ENCODE assay signal across 1 cellular context in genomic region chr7:104207731-104208420, GRCh38.
TF ChIP-seq lines count a peak whose summit lies in the region.

Gene ORC5 (minus strand): TSS chr7:104208013. CDS start chr7:104207904, 109 bp downstream.

TF ChIP-seq in HCT116, 20 proteins besides CTCF, POLR2A, EP300 and RAD21 (continued from another document):
- no peak for TF ChIP-seq ATF3 (IDR thresholded peaks at IDR 0.05)
- 0 out of 2 replicates have a peak, but pooled peaks have one; percentile 28 for TF ChIP-seq SRF (IDR thresholded peaks at IDR 0.05; ENCODE audit: low read depth)
- peak; percentile 86 for TF ChIP-seq EGR1 (IDR thresholded peaks at IDR 0.05; ENCODE audit: low read depth)
- peak; percentile 91 for TF ChIP-seq SIN3A (IDR thresholded peaks at IDR 0.05; ENCODE audit: low read depth)
- no peak for TF ChIP-seq CEBPB (IDR thresholded peaks at IDR 0.05; ENCODE audit: low read depth)
- TF ChIP-seq YY1 (IDR thresholded peaks at IDR 0.05; ENCODE audit: extremely low read depth, insufficient replicate concordance, low read depth, low read length): peak; percentile 72
- TF ChIP-seq ZFX (IDR thresholded peaks at IDR 0.05): peak; percentile 72; the same call in 1 of the 2 replicates
- TF ChIP-seq TCF7L2 (IDR thresholded peaks at IDR 0.05; ENCODE audit: borderline replicate concordance, extremely low read depth, insufficient read depth, insufficient read length): peak; percentile 18
